ENCODE assay signal across 35 cellular contexts in the genomic region with DNA sequence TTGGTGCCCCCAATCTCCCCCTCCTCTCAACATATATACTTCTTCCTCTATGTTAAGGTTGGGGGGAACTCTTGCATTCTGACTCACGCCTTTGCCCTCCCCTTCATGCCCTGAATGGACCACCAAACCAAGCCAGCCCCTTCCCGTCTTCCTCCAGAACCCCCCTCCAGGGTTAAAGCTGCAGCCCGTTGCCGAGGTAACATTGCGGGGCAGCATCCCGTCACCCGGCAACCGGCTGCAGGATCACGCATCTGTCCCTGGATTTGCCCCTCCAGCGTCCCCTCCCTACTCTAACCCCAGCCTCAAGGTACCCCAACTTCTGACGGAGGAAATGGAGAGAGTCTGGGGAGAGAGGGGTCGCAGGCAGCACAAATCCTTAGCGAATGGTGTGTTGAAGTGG. TPM values are rescaled to one million over a fixed set of nuclear protein-coding genes. Genes with fewer than 3 reads are reported as not detected.
DNase-seq lines count a peak whose midpoint lies in the region; ATAC-seq, FAIRE-seq and TF ChIP-seq lines count a peak whose summit lies in the region.
"Had no signal": no experiment of that assay in that cellular context is flagged by ENCODE, and none has a peak within 500 bp of the region (broad histone marks: within the 10 kb centered on the region; RNA-seq: fewer than 3 reads in every experiment).

No MANE protein-coding gene starts in this region.

- peaks cover 8% of the 10 kb centered on the region for H3K4me1 ChIP-seq in HEK293 (ENCODE audit: control insufficient read depth, insufficient read depth, low read length)
- peaks cover 19% of the 10 kb centered on the region for H3K4me1 ChIP-seq in neural progenitor cell
- H3K4me1 ChIP-seq: prostate gland had no signal

- intact Hi-C loops in CD4-positive, alpha-beta T cell (cut with DNase I, micrococcal nuclease), result loop anchor here (1.0 to 10.0 kb wide), 2 partner anchors 25 to 52 kb away; a partner anchor contains a TSS
- intact Hi-C loops in dorsolateral prefrontal cortex (cut with DNase I), result no loop called here

- peak overlapping the region; percentile 51 for H3K4me3 Mint-ChIP-seq in CD4-positive, alpha-beta T cell
- H3K4me3 Mint-ChIP-seq in neural progenitor cell, result peak overlapping the region; percentile 79

- H2AFZ ChIP-seq in neural progenitor cell (replicated peaks), result no peak overlapping the region

- H3K79me2 ChIP-seq in neural progenitor cell (ENCODE audit: low read depth), result peaks cover 43% of the 10 kb centered on the region

- no peaks in the 10 kb centered on the region for H3K9me3 Mint-ChIP-seq in CD4-positive, alpha-beta T cell
- H3K9me3 Mint-ChIP-seq in neural progenitor cell, result no peaks in the 10 kb centered on the region
- H3K9me3 Mint-ChIP-seq: CD8-positive, alpha-beta T cell; effector memory CD8-positive, alpha-beta T cell had no signal

- peaks cover 54% of the 10 kb centered on the region for H4K20me1 ChIP-seq in neural progenitor cell (ENCODE audit: low read depth)

- TF ChIP-seq CTCF in CD4-positive, alpha-beta T cell (IDR thresholded peaks at IDR 0.05), result no peak
- no peak for TF ChIP-seq CTCF in HEK293 (tag by site-specific recombination; IDR thresholded peaks at IDR 0.05)
- no peak for TF ChIP-seq CTCF in dorsolateral prefrontal cortex (IDR thresholded peaks at IDR 0.05 in 54 of 56, conservative IDR thresholded peaks at IDR 0.05 in 2 of 56; ENCODE audit: low read depth in 1 of 56, partially characterized antibody in 56 of 56)
- no peak for TF ChIP-seq CTCF in neural progenitor cell (IDR thresholded peaks at IDR 0.05)

- H3K4me3 ChIP-seq in HEK293 (ENCODE audit: low read depth, low read length) (no peak overlapping the region), dorsolateral prefrontal cortex (peak overlapping the region in 56 of 59 donors; percentile 10 to 89 (median 79)), neural progenitor cell (peak overlapping the region; percentile 97)
- H3K4me3 ChIP-seq: lung, mucosa of descending colon, prostate gland, sigmoid colon, thoracic aorta had no signal

- H3K27ac Mint-ChIP-seq in CD4-positive, alpha-beta T cell, result peak overlapping the region; percentile 27
- H3K27ac Mint-ChIP-seq in neural progenitor cell, result no peak overlapping the region
- H3K27ac Mint-ChIP-seq: activated CD8-positive, alpha-beta T cell treated with anti-CD3 and anti-CD28 coated beads, Interleukin-2, amount 10 ng/mL, durations not matched to agents 7 days and 5 days; effector memory CD8-positive, alpha-beta T cell had no signal

- CTCF ChIA-PET in CD4-positive, alpha-beta T cell (lab: Charles Lee), result interaction anchor here (2.2 kb wide), 1 partner anchor 52 kb away, joined by 5 read pairs; a partner anchor contains a TSS
- CTCF ChIA-PET in HEK293 (lab: Yijun Ruan, JAX), result interaction anchor here (0.6 to 1.4 kb wide), 6 partner anchors 9 to 154 kb away, joined by 3 to 7 read pairs (median 3); no protein-coding TSS in a partner anchor

- no peak for DNase-seq in CD4-positive, alpha-beta T cell
- DNase-seq in dorsolateral prefrontal cortex (no peak), neural progenitor cell (ENCODE audit: low spot score) (no peak), COLO829 (ENCODE audit: low spot score) (no peak), frontal cortex (ENCODE audit: low spot score in 2 of 2) (no peak), NCI-H1694 (lab: John Stamatoyannopoulos, UW) (no peak), NCI-H748 treated with DMSO at 0.1 percent for 48 hours (lab: John Stamatoyannopoulos, UW) (no peak)
- DNase-seq: activated CD8-positive, alpha-beta T cell treated with anti-CD3 and anti-CD28 coated beads, Interleukin-2, amount 10 ng/mL, durations not matched to agents 7 days and 5 days; amniotic stem cell; effector memory CD8-positive, alpha-beta T cell; foreskin fibroblast; HCEC 1CT; heart right ventricle; mucosa of descending colon; NCI-H1092; NCI-H187; NCI-H524 treated with DMSO at 0.1 percent for 48 hours; NK-92 treated with Interleukin-12 subunit alpha and Interleukin-12 subunit beta, amount 100 ng/mL, for 24 hours; PC-3; sigmoid colon; stimulated activated CD4-positive, alpha-beta T cell treated with anti-CD3 and anti-CD28 coated beads, Interleukin-4, amount 100 ng/mL, for 4 hours; stimulated activated naive CD4-positive, alpha-beta T cell treated with Interleukin-2 at 50 U/mL for 16 hours; T-helper 1 cell had no signal

- ATAC-seq in CD4-positive, alpha-beta T cell (ENCODE audit: poor library complexity), result no peak
- ATAC-seq: activated CD4-positive, CD25-positive, alpha-beta regulatory T cell treated with anti-CD3 and anti-CD28 coated beads, Interleukin-2, amount 50 U/mL, for 24 hours; activated CD8-positive, alpha-beta T cell treated with anti-CD3 and anti-CD28 coated beads, Interleukin-2, amount 10 ng/mL, durations not matched to agents 7 days and 5 days; CD8-positive, alpha-beta T cell; effector memory CD8-positive, alpha-beta T cell; heart right ventricle; mucosa of descending colon; PC-3 had no signal

- H3K27me3 ChIP-seq in CD4-positive, alpha-beta T cell (ENCODE audit: control insufficient read depth, insufficient read depth, low read length), result no peaks in the 10 kb centered on the region
- H3K27me3 ChIP-seq in dorsolateral prefrontal cortex (no peaks in the 10 kb centered on the region), neural progenitor cell (no peaks in the 10 kb centered on the region)
- H3K27me3 ChIP-seq: breast epithelium, sigmoid colon, vagina had no signal

- H3K36me3 ChIP-seq in HEK293 (ENCODE audit: control insufficient read depth in 2 of 2, insufficient read depth in 1 of 2, low read length in 2 of 2) (peaks cover 8 to 27% of the 10 kb centered on the region in 2 experiments), neural progenitor cell (no peaks in the 10 kb centered on the region)
- H3K36me3 ChIP-seq: breast epithelium, neutrophil, prostate gland, thoracic aorta had no signal

- POLR2A ChIA-PET in CD4-positive, alpha-beta T cell (lab: Charles Lee), result interaction anchor here (1.2 to 1.9 kb wide), 2 partner anchors 23 to 279 kb away, joined by 7 read pairs; a partner anchor contains a TSS
- POLR2A ChIA-PET in HEK293 (lab: Yijun Ruan, JAX), result interaction anchor here (0.5 to 1.7 kb wide), 4 partner anchors 13 to 268 kb away, joined by 4 to 5 read pairs (median 4); a partner anchor contains a TSS

- no peak overlapping the region for H3K9ac ChIP-seq in neural progenitor cell

- peaks cover 28% of the 10 kb centered on the region for H3K4me1 Mint-ChIP-seq in CD4-positive, alpha-beta T cell (ENCODE audit: low read depth)
- peaks cover 38% of the 10 kb centered on the region for H3K4me1 Mint-ChIP-seq in neural progenitor cell

- no peak for FAIRE-seq in frontal cortex (lab: Jason Lieb, UNC)
- FAIRE-seq: colon, G401.6 had no signal

- H3K27me3 Mint-ChIP-seq in CD4-positive, alpha-beta T cell, result no peaks in the 10 kb centered on the region
- H3K27me3 Mint-ChIP-seq in neural progenitor cell (ENCODE audit: insufficient read depth, low read depth), result peaks cover 13% of the 10 kb centered on the region
- H3K27me3 Mint-ChIP-seq: effector memory CD8-positive, alpha-beta T cell had no signal

- no peaks in the 10 kb centered on the region for H3K9me3 ChIP-seq in CD4-positive, alpha-beta T cell (ENCODE audit: control insufficient read depth, low read length)
- H3K9me3 ChIP-seq in HEK293 (ENCODE audit: control insufficient read depth, insufficient read depth, low read depth, low read length), result no peaks in the 10 kb centered on the region
- H3K9me3 ChIP-seq in neural progenitor cell (ENCODE audit: low read depth), result no peaks in the 10 kb centered on the region
- H3K9me3 ChIP-seq: breast epithelium, heart right ventricle, mucosa of descending colon, neutrophil, prostate gland, sigmoid colon, thoracic aorta, vagina had no signal

- H3K27ac ChIP-seq in CD4-positive, alpha-beta T cell (ENCODE audit: low read depth, low read length), result no peak overlapping the region
- H3K27ac ChIP-seq in HEK293 (ENCODE audit: extremely low read depth, low read depth, low read length) (no peak overlapping the region), dorsolateral prefrontal cortex (peak overlapping the region in 34 of 59 donors; percentile 6 to 97 (median 93)), neural progenitor cell (no peak overlapping the region)
- H3K27ac ChIP-seq: heart right ventricle, neutrophil, prostate gland, thoracic aorta had no signal

- peak overlapping the region; percentile 100 for H3K4me2 ChIP-seq in neural progenitor cell

- peaks cover 39% of the 10 kb centered on the region for H3F3A ChIP-seq in neural progenitor cell (ENCODE audit: low read depth)

- H3K36me3 Mint-ChIP-seq in CD4-positive, alpha-beta T cell (ENCODE audit: low read depth), result peaks cover 9% of the 10 kb centered on the region
- peaks cover 19% of the 10 kb centered on the region for H3K36me3 Mint-ChIP-seq in neural progenitor cell

TF ChIP-seq in HEK293, 187 proteins besides CTCF, POLR2A, EP300 and RAD21 (continues in another document):
- TF ChIP-seq MYNN (tag by site-specific recombination; IDR thresholded peaks at IDR 0.05; ENCODE audit: borderline replicate concordance), result peak; percentile 96

RNA-seq across cellular contexts. Expression of a gene that starts 0.6 kb away (rescaled TPM):
- 1 to 10 TPM; 7.6 to 8.4 TPM for total RNA-seq in CD4-positive, alpha-beta T cell
- 100 to 1,000 TPM in 103 of 120 experiments, 10 to 100 TPM in 17; 83.6 to 164 (median 109) TPM for total RNA-seq in dorsolateral prefrontal cortex
- total RNA-seq in neural progenitor cell (ENCODE audit: low replicate concordance), result 13.9 and 36.5 TPM in 2 replicates
- total RNA-seq in frontal cortex, result 8.2 TPM

RNA-seq across cellular contexts. Expression of a gene that starts 3.1 kb away (rescaled TPM):
- 10 to 100 TPM; 29.0 to 29.4 TPM for total RNA-seq in CD4-positive, alpha-beta T cell
- total RNA-seq in dorsolateral prefrontal cortex, result 10 to 100 TPM; 25.4 to 80.3 (median 44.3) TPM
- 72.0 and 152 TPM in 2 replicates for total RNA-seq in neural progenitor cell (ENCODE audit: low replicate concordance)
- 80.3 TPM for total RNA-seq in frontal cortex

RNA-seq across cellular contexts. Expression of a gene that starts 12.7 kb away (rescaled TPM):
- total RNA-seq in CD4-positive, alpha-beta T cell, result 10 to 100 TPM; 66.3 to 70.3 TPM
- total RNA-seq in dorsolateral prefrontal cortex (10 to 100 TPM in 116 of 120 experiments, 1 to 10 TPM in 4; 7.3 to 23.9 (median 14.2) TPM), neural progenitor cell (ENCODE audit: low replicate concordance) (6.6 and 17.5 TPM in 2 replicates), frontal cortex (10.6 TPM)

RNA-seq across cellular contexts. Expression of a gene that starts 13.1 kb away (rescaled TPM):
- not detected for total RNA-seq in CD4-positive, alpha-beta T cell
- total RNA-seq in dorsolateral prefrontal cortex (under 1 TPM in 2 of 120 experiments, not detected in 118; 0.86 to 0.95 TPM), neural progenitor cell (ENCODE audit: low replicate concordance) (not detected in 2 replicates), frontal cortex (not detected)
- total RNA-seq: activated CD8-positive, alpha-beta T cell treated with anti-CD3 and anti-CD28 coated beads, Interleukin-2, amount 10 ng/mL, durations not matched to agents 7 days and 5 days; breast epithelium; CD8-positive, alpha-beta T cell; heart right ventricle; HT-29; lung; mucosa of descending colon; PC-3; sigmoid colon; thoracic aorta; vagina had no signal

RNA-seq across cellular contexts. Expression of a gene that starts 18.4 kb away (rescaled TPM):
- total RNA-seq in CD4-positive, alpha-beta T cell, result not detected
- under 1 TPM in 2 of 120 experiments, not detected in 118; 0.41 to 0.48 TPM for total RNA-seq in dorsolateral prefrontal cortex
- total RNA-seq in neural progenitor cell (ENCODE audit: low replicate concordance), result not detected in 2 replicates
- not detected for total RNA-seq in frontal cortex
- total RNA-seq: activated CD8-positive, alpha-beta T cell treated with anti-CD3 and anti-CD28 coated beads, Interleukin-2, amount 10 ng/mL, durations not matched to agents 7 days and 5 days; breast epithelium; CD8-positive, alpha-beta T cell; heart right ventricle; HT-29; lung; mucosa of descending colon; PC-3; sigmoid colon; thoracic aorta; vagina had no signal

Comparison
In these comparisons a context has a peak if more than half of its experiments do, and no peak if none do; other contexts are left out.
1. H3K27ac ChIP-seq: peak in dorsolateral prefrontal cortex (34 of 59); none in CD4-positive, alpha-beta T cell (single experiment), HEK293 (single experiment) and neural progenitor cell (single experiment).
2. intact Hi-C loops: an anchor here in CD4-positive, alpha-beta T cell (1.0 to 10.0 kb wide); none called in dorsolateral prefrontal cortex.